9 cellular contexts compared by ENCODE assay signal in the genomic region with DNA sequence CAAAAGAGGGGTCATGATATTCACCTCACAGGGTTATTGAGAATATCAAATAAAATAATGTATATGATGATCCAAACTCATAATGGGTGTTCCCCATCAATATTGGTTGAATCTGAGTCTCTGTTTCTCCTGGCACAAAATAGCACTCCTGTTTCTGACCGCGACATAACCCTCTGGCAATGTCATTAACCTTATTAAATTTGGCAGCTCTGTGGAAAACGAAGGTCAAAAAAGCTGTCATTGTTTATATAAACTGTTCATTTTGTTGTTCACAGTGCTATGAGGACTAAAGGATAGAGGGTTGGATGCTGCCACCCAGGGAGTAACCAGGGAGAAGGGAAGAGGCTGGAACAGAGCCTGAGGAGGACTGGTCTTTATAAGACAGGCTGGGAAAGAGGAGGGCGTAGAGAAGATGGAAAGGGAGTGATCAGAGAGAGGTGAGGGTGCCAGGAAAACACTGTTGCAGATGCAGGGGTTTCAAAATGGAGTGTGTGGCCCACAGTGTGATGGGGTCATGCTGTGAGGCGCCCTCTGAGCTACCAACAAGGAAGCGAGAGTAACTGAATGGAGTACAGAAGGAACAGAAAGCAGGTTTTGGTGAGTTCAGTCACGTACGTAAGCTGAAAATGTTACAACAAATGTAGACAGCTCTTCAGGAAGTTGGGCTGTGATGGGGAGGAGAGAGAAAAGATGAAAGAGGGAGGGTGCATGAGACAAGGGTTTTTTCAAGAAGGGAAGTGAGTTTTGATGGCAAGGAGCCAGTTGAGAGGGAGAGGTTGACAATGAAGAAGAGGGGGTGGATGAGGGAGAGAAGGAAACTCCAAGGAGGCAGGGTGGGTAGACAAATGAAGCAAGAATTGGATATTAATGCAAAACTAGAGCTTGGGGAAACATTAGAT.
A peak's percentile ranks its signal among the peaks of the same experiment; 100 is the strongest.
DNase-seq lines count a peak whose midpoint lies in the region; ATAC-seq and TF ChIP-seq lines count a peak whose summit lies in the region.
"Had no signal": no experiment of that assay in that cellular context is flagged by ENCODE, and none has a peak within 500 bp of the region (broad histone marks: within the 10 kb centered on the region; RNA-seq: fewer than 3 reads in every experiment).

No MANE protein-coding gene starts in this region.

- no peak overlapping the region for H3K27ac ChIP-seq in prostate gland
- H3K27ac ChIP-seq: epithelial cell of prostate had no signal

- H3K9me3 ChIP-seq in prostate gland = no peaks in the 10 kb centered on the region

- peak; percentile 43 for DNase-seq in KG1 (lab: John Stamatoyannopoulos, UW)
- DNase-seq in activated naive CD8-positive, alpha-beta T cell treated with anti-CD3 and anti-CD28 coated beads for 36 hours = no peak
- no peak for DNase-seq in stimulated activated effector memory CD8-positive, alpha-beta T cell treated with anti-CD3 and anti-CD28 coated beads, Interleukin-12 subunit alpha, Interleukin-12 subunit beta, amount 100 ng/mL, for 72 hours (ENCODE audit: low spot score in 2 of 2)
- no peak for DNase-seq in activated effector memory CD4-positive, alpha-beta T cell treated with Interleukin-2 at 50 U/mL for 16 hours
- no peak for DNase-seq in prostate gland (ENCODE audit: low spot score)
- no peak for DNase-seq in HuH-7 (ENCODE audit: low spot score)

- peaks cover 7% of the 10 kb centered on the region for H3K36me3 Mint-ChIP-seq in activated naive CD8-positive, alpha-beta T cell treated with anti-CD3 and anti-CD28 coated beads for 36 hours
- H3K36me3 Mint-ChIP-seq in stimulated activated effector memory CD8-positive, alpha-beta T cell treated with anti-CD3 and anti-CD28 coated beads, Interleukin-12 subunit alpha, Interleukin-12 subunit beta, amount 100 ng/mL, for 72 hours = no peaks in the 10 kb centered on the region

- 83% methylated on average over 8 of the region's 8 CpGs for WGBS in prostate gland

- peak overlapping the region; percentile 83 for H3K27ac Mint-ChIP-seq in activated naive CD8-positive, alpha-beta T cell treated with anti-CD3 and anti-CD28 coated beads for 36 hours
- peak overlapping the region; percentile 94 for H3K27ac Mint-ChIP-seq in stimulated activated effector memory CD8-positive, alpha-beta T cell treated with anti-CD3 and anti-CD28 coated beads, Interleukin-12 subunit alpha, Interleukin-12 subunit beta, amount 100 ng/mL, for 72 hours

- peaks cover 27% of the 10 kb centered on the region for H3K4me1 Mint-ChIP-seq in activated naive CD8-positive, alpha-beta T cell treated with anti-CD3 and anti-CD28 coated beads for 36 hours
- peaks cover 33% of the 10 kb centered on the region for H3K4me1 Mint-ChIP-seq in stimulated activated effector memory CD8-positive, alpha-beta T cell treated with anti-CD3 and anti-CD28 coated beads, Interleukin-12 subunit alpha, Interleukin-12 subunit beta, amount 100 ng/mL, for 72 hours

- no peaks in the 10 kb centered on the region for H3K27me3 Mint-ChIP-seq in activated naive CD8-positive, alpha-beta T cell treated with anti-CD3 and anti-CD28 coated beads for 36 hours

- ATAC-seq in GM18505 (IDR thresholded peaks at IDR 0.05; ENCODE audit: unreplicated experiment) = peak; percentile 97
- ATAC-seq in GM21528 (IDR thresholded peaks at IDR 0.05; ENCODE audit: low FRiP score, unreplicated experiment) = peak; percentile 97
- peak; percentile 92 for ATAC-seq in stimulated activated effector memory CD8-positive, alpha-beta T cell treated with anti-CD3 and anti-CD28 coated beads, Interleukin-12 subunit alpha, Interleukin-12 subunit beta, amount 100 ng/mL, for 72 hours

- no peaks in the 10 kb centered on the region for H3K9me3 Mint-ChIP-seq in activated naive CD8-positive, alpha-beta T cell treated with anti-CD3 and anti-CD28 coated beads for 36 hours
- H3K9me3 Mint-ChIP-seq in stimulated activated effector memory CD8-positive, alpha-beta T cell treated with anti-CD3 and anti-CD28 coated beads, Interleukin-12 subunit alpha, Interleukin-12 subunit beta, amount 100 ng/mL, for 72 hours = no peaks in the 10 kb centered on the region

- no peaks in the 10 kb centered on the region for H3K36me3 ChIP-seq in prostate gland

- intact Hi-C loops in prostate gland (cut with DNase I) = no loop called here

- peaks cover 2% of the 10 kb centered on the region for H3K4me1 ChIP-seq in prostate gland (replicated peaks)

- peak overlapping the region; percentile 2 for H3K4me3 Mint-ChIP-seq in activated naive CD8-positive, alpha-beta T cell treated with anti-CD3 and anti-CD28 coated beads for 36 hours
- H3K4me3 Mint-ChIP-seq in stimulated activated effector memory CD8-positive, alpha-beta T cell treated with anti-CD3 and anti-CD28 coated beads, Interleukin-12 subunit alpha, Interleukin-12 subunit beta, amount 100 ng/mL, for 72 hours = peak overlapping the region; percentile 41

- TF ChIP-seq POLR2A in GM18505 (IDR thresholded peaks at IDR 0.05; ENCODE audit: borderline replicate concordance, extremely low read depth, insufficient read depth, insufficient read length) (peak; percentile 46), prostate gland (IDR thresholded peaks at IDR 0.05) (no peak)

- H3K4me3 ChIP-seq in prostate gland = no peak overlapping the region

- no peak for TF ChIP-seq CTCF in prostate gland (IDR thresholded peaks at IDR 0.05)

- no peaks in the 10 kb centered on the region for H3K27me3 ChIP-seq in prostate gland (replicated peaks; ENCODE audit: insufficient read depth)
